Comparison of ENCODE assay signal across 18 cellular contexts in the genomic region with DNA sequence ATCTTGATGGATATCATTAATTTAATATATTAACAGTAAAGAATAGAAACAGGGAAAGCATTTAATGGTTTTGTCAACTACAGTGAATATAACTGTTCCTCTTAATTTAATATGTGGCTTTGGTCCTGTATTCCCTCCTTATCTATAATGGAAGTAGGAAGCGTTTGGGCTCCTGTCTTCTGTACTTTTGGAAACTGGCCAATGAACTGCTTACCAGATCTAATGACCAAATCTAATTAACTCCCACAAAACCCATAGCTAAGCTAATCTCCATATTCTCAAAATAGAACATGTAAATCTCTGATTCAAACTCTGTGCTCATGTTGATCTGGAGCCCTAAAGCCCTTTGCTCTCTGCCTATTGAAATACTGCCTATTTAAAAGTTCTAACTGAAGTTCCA. TPM values are rescaled to one million over a fixed set of nuclear protein-coding genes. Genes with fewer than 3 reads are reported as not detected.
DNase-seq lines count a peak whose midpoint lies in the region; ATAC-seq and TF ChIP-seq lines count a peak whose summit lies in the region.
"Had no signal": no experiment of that assay in that cellular context is flagged by ENCODE, and none has a peak within 500 bp of the region (broad histone marks: within the 10 kb centered on the region; RNA-seq: fewer than 3 reads in every experiment).

No MANE protein-coding gene starts in this region.

- H3K27ac ChIP-seq in GM23338 (ENCODE audit: low read depth) (peak overlapping the region; percentile 58; the same call in 1 of the 2 replicates), dorsolateral prefrontal cortex (peak overlapping the region in 49 of 59 donors; percentile 6 to 92 (median 78)), prostate gland (peak overlapping the region; percentile 6 to 49)
- H3K27ac ChIP-seq: C4-2B, HL-60 had no signal

- 0 out of 2 replicates have a peak, but pooled peaks cover 3% of the 10 kb centered on the region for H3K4me1 ChIP-seq in GM23338 (ENCODE audit: insufficient read depth)
- H3K4me1 ChIP-seq in prostate gland (replicated peaks) = no peaks in the 10 kb centered on the region

- H3K27me3 ChIP-seq in GM23338 (ENCODE audit: insufficient read depth) = no peaks in the 10 kb centered on the region
- no peaks in the 10 kb centered on the region for H3K27me3 ChIP-seq in dorsolateral prefrontal cortex
- no peaks in the 10 kb centered on the region for H3K27me3 ChIP-seq in prostate gland (replicated peaks; ENCODE audit: insufficient read depth)
- H3K27me3 ChIP-seq: right atrium auricular region had no signal

- H3K4me3 Mint-ChIP-seq in GM23338 (no peak overlapping the region), CD14-positive monocyte (no peak overlapping the region)
- H3K4me3 Mint-ChIP-seq: activated naive CD4-positive, alpha-beta T cell treated with anti-CD3 and anti-CD28 coated beads, Interleukin-2, amount 50 U/mL, for 24 hours had no signal

- intact Hi-C loops in dorsolateral prefrontal cortex (cut with DNase I) (no loop called here), prostate gland (cut with DNase I) (no loop called here), CD14-positive monocyte (cut with micrococcal nuclease) (no loop called here)

- no peaks in the 10 kb centered on the region for H3K9me2 ChIP-seq in GM23338 (ENCODE audit: insufficient read depth)

- no peak overlapping the region for H2AFZ ChIP-seq in GM23338

- H3K27me3 Mint-ChIP-seq in GM23338 (ENCODE audit: insufficient read depth, low read depth, poor library complexity) (no peaks in the 10 kb centered on the region), CD14-positive monocyte (ENCODE audit: low read depth in 3 of 3) (peaks cover 0 to 1% (median 0%) of the 10 kb centered on the region in 3 donors)
- H3K27me3 Mint-ChIP-seq: activated naive CD4-positive, alpha-beta T cell treated with anti-CD3 and anti-CD28 coated beads, Interleukin-2, amount 50 U/mL, for 24 hours had no signal

- H3K27ac Mint-ChIP-seq in GM23338 (no peak overlapping the region), CD14-positive monocyte (no peak overlapping the region)
- H3K27ac Mint-ChIP-seq: activated naive CD4-positive, alpha-beta T cell treated with anti-CD3 and anti-CD28 coated beads, Interleukin-2, amount 50 U/mL, for 24 hours had no signal

- no peaks in the 10 kb centered on the region for H3F3A ChIP-seq in GM23338 (replicated peaks; ENCODE audit: low read depth)

- no peaks in the 10 kb centered on the region for H3K9me3 Mint-ChIP-seq in GM23338
- peaks cover 0 to 2% (median 0%) of the 10 kb centered on the region in 7 donors for H3K9me3 Mint-ChIP-seq in CD14-positive monocyte
- H3K9me3 Mint-ChIP-seq: activated naive CD4-positive, alpha-beta T cell treated with anti-CD3 and anti-CD28 coated beads, Interleukin-2, amount 50 U/mL, for 24 hours had no signal

- no peaks in the 10 kb centered on the region for H3K79me2 ChIP-seq in GM23338 (replicated peaks; ENCODE audit: insufficient read depth)

- H3K4me2 ChIP-seq in GM23338 = no peak overlapping the region

- no peaks in the 10 kb centered on the region for H3K36me3 ChIP-seq in GM23338 (ENCODE audit: insufficient read depth)
- no peaks in the 10 kb centered on the region for H3K36me3 ChIP-seq in prostate gland
- H3K36me3 ChIP-seq: right atrium auricular region had no signal

- DNase-seq in GM23338 (ENCODE audit: low spot score) (no peak), NCI-H82 treated with DMSO at 0.1 percent for 48 hours (lab: John Stamatoyannopoulos, UW; ENCODE audit: unreplicated experiment) (peak; percentile 90), dorsolateral prefrontal cortex (no peak), prostate gland (ENCODE audit: low spot score) (no peak), CD14-positive monocyte (ENCODE audit: low spot score) (no peak), NCI-H2107 treated with DMSO at 0.1 percent for 48 hours (lab: John Stamatoyannopoulos, UW; ENCODE audit: unreplicated experiment) (no peak), superior temporal gyrus (ENCODE audit: extremely low spot score) (no peak)
- DNase-seq: activated CD4-positive, alpha-beta T cell treated with anti-CD3 and anti-CD28 coated beads for 4 hours; activated T-cell treated with anti-CD3 and anti-CD28 coated beads for 4 hours; DND-41; effector memory CD4-positive, alpha-beta T cell; NCI-H1930 had no signal

- TF ChIP-seq CTCF in GM23338 (conservative IDR thresholded peaks at IDR 0.05; ENCODE audit: low read depth in 2 of 2) (no peak), dorsolateral prefrontal cortex (IDR thresholded peaks at IDR 0.05 in 54 of 56, conservative IDR thresholded peaks at IDR 0.05 in 2 of 56; ENCODE audit: low read depth in 1 of 56, partially characterized antibody in 56 of 56) (no peak), prostate gland (IDR thresholded peaks at IDR 0.05) (no peak), CD14-positive monocyte (IDR thresholded peaks at IDR 0.05) (no peak)

- no peak for TF ChIP-seq POLR2A in prostate gland (IDR thresholded peaks at IDR 0.05)

- H3K4me3 ChIP-seq in GM23338 = no peak overlapping the region
- H3K4me3 ChIP-seq in dorsolateral prefrontal cortex = no peak overlapping the region
- H3K4me3 ChIP-seq in prostate gland = no peak overlapping the region
- H3K4me3 ChIP-seq: right atrium auricular region had no signal

- H4K20me1 ChIP-seq in GM23338 (replicated peaks; ENCODE audit: insufficient read depth) = no peaks in the 10 kb centered on the region

- 36% methylated on average over 1 of the region's 1 CpG for WGBS in prostate gland

- ATAC-seq in GM23338 = no peak
- no peak for ATAC-seq in GM21576 (IDR thresholded peaks at IDR 0.05; ENCODE audit: unreplicated experiment)
- ATAC-seq: Right ventricle myocardium inferior had no signal

- H3K9me3 ChIP-seq in prostate gland = no peaks in the 10 kb centered on the region
- H3K9me3 ChIP-seq: right atrium auricular region had no signal

- H3K4me1 Mint-ChIP-seq in GM23338 = peaks cover 19% of the 10 kb centered on the region
- peaks cover 4% of the 10 kb centered on the region for H3K4me1 Mint-ChIP-seq in CD14-positive monocyte

- H3K36me3 Mint-ChIP-seq in GM23338 (ENCODE audit: low read depth) (no peaks in the 10 kb centered on the region), CD14-positive monocyte (peaks cover 23 to 31% of the 10 kb centered on the region in 2 donors)

TF ChIP-seq in GM23338, 12 proteins besides CTCF, POLR2A, EP300 and RAD21 (continues in another document):
- no peak for TF ChIP-seq EZH2 (IDR thresholded peaks at IDR 0.05; ENCODE audit: low read depth, unreplicated experiment)
- no peak for TF ChIP-seq NANOG (IDR thresholded peaks at IDR 0.05; ENCODE audit: borderline replicate concordance)
- TF ChIP-seq ZNF331 (CRISPR knock-in tag; IDR thresholded peaks at IDR 0.05; ENCODE audit: low read depth) = no peak
- TF ChIP-seq, protein P1, sequence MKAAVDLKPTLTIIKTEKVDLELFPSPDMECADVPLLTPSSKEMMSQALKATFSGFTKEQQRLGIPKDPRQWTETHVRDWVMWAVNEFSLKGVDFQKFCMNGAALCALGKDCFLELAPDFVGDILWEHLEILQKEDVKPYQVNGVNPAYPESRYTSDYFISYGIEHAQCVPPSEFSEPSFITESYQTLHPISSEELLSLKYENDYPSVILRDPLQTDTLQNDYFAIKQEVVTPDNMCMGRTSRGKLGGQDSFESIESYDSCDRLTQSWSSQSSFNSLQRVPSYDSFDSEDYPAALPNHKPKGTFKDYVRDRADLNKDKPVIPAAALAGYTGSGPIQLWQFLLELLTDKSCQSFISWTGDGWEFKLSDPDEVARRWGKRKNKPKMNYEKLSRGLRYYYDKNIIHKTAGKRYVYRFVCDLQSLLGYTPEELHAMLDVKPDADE (IDR thresholded peaks at IDR 0.05) = no peak

RNA-seq across cellular contexts. Expression of gene SIK2, which starts 30.5 kb away (rescaled TPM):
- 6.6 and 6.7 TPM in 2 replicates for total RNA-seq in GM23338 (2014; rRNA removed; shearing (Covaris generic))
- polyA plus RNA-seq in GM23338 (2016; fragmentation: Nextera tagmentation; extraction: Ambion mirVana) (2.3 and 2.6 TPM in 2 replicates), CD14-positive monocyte (under 1 TPM; 0.16 to 0.23 TPM)
- total RNA-seq in dorsolateral prefrontal cortex (10 to 100 TPM; 33.1 to 72.4 (median 50.6) TPM), prostate gland (10 to 100 TPM; 13.0 to 18.7 TPM)

Comparison
In these comparisons a context has a peak if more than half of its experiments do, and no peak if none do; other contexts are left out.
1. H3K27ac ChIP-seq: peak in every context shown above with its lines; median percentile 78 in dorsolateral prefrontal cortex; 58 in GM23338; 28 in prostate gland.